Comparison of ENCODE assay signal across 20 cellular contexts in genomic region chr10:5272065-5272803, GRCh38.
"Had no signal": no experiment of that assay in that cellular context is flagged by ENCODE, and none has a peak within 500 bp of the region (broad histone marks: within the 10 kb centered on the region; RNA-seq: fewer than 3 reads in every experiment).

No MANE protein-coding gene starts in this region.

- H3K9me3 Mint-ChIP-seq: activated naive CD4-positive, alpha-beta T cell treated with anti-CD3 and anti-CD28 coated beads, Interleukin-2, amount 50 U/mL, for 72 hours had no signal

- DNase-seq: activated CD4-positive, alpha-beta T cell treated with anti-CD3 and anti-CD28 coated beads, Interleukin-2, amount 50 U/mL, for 48 hours; activated CD4-positive, CD25-positive, alpha-beta regulatory T cell; activated CD8-positive, alpha-beta memory T cell treated with anti-CD3 and anti-CD28 coated beads, Interleukin-2, amount 50 U/mL, for 48 hours; activated T-cell treated with anti-CD3 and anti-CD28 coated beads, Interleukin-2, amount 50 U/mL, for 1 hour; brain microvascular endothelial cell; Karpas-422; MM.1S; NCI-H1105; NCI-H1436; NCI-H1694 treated with DMSO at 0.1 percent for 48 hours; NCI-H2081 treated with DMSO at 0.1 percent for 48 hours; NCI-H446; NCI-H524; PC-9; SHP77 treated with DMSO at 0.1 percent for 48 hours; T-helper 17 cell; T-helper 9 cell had no signal

- H3K27ac ChIP-seq: brain microvascular endothelial cell, cardiac muscle cell, PC-9, VCaP had no signal

- H3K27me3 Mint-ChIP-seq: T-helper 17 cell had no signal

- H3K36me3 ChIP-seq: brain microvascular endothelial cell, cardiac muscle cell had no signal

- H3K4me3 ChIP-seq: cardiac muscle cell, PC-9 had no signal

- H3K27ac Mint-ChIP-seq: activated naive CD4-positive, alpha-beta T cell treated with anti-CD3 and anti-CD28 coated beads, Interleukin-2, amount 50 U/mL, for 72 hours; T-helper 17 cell had no signal

- ATAC-seq: activated naive CD4-positive, alpha-beta T cell treated with anti-CD3 and anti-CD28 coated beads, Interleukin-2, amount 50 U/mL, for 72 hours; T-helper 17 cell had no signal

- H3K27me3 ChIP-seq: brain microvascular endothelial cell, cardiac muscle cell had no signal

- H2AFZ ChIP-seq: PC-9 had no signal

- H3K4me3 Mint-ChIP-seq: T-helper 17 cell had no signal

- H3K4me2 ChIP-seq: PC-9 had no signal
